In the genomic region with DNA sequence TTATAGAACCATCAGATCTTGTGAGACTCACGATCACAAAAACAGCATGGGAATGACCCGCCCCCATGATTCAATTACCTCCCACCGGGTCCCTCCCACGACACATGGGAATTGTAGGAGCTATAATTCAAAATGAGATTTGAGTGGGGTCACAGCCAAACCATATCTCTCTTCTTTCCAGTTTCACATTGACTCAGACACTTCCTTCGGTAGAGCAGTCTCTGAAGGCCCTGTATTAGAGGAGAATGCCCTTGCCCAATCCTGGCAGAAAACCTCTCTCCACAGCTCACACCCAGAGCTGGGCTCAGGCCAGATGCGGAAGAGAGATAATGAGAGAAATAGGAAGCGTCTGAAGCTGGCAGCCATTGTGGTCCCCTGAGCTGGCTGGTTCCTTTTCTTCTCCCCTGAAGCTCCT, we compare ENCODE assay signal across 8 cellular contexts.
DNase-seq lines count a peak whose midpoint lies in the region; ATAC-seq and TF ChIP-seq lines count a peak whose summit lies in the region.

No MANE protein-coding gene starts in this region.

- peak; percentile 95 for DNase-seq in GDM1 (lab: John Stamatoyannopoulos, UW)
- peak; percentile 54 for DNase-seq in fibroblast of the aortic adventitia (ENCODE audit: low read depth)
- no peak for DNase-seq in NCI-H1930 (lab: John Stamatoyannopoulos, UW)
- DNase-seq in NCI-H2081 treated with DMSO at 0.1 percent for 48 hours (lab: John Stamatoyannopoulos, UW) = no peak
- no peak for DNase-seq in NCI-H1694 (lab: John Stamatoyannopoulos, UW)
- DNase-seq in COR-L47 (lab: John Stamatoyannopoulos, UW) = no peak

- no peak for TF ChIP-seq CTCF in fibroblast of the aortic adventitia (IDR thresholded peaks at IDR 0.05; ENCODE audit: insufficient read depth, low read length)

- peak; percentile 57 for ATAC-seq in GM19452 (IDR thresholded peaks at IDR 0.05; ENCODE audit: unreplicated experiment)
- ATAC-seq in HG03378 (IDR thresholded peaks at IDR 0.05; ENCODE audit: unreplicated experiment) = peak; percentile 73

- no peak overlapping the region for H3K4me3 ChIP-seq in fibroblast of the aortic adventitia (ENCODE audit: low read depth, low read length)

Comparison
In these comparisons a context has a peak if more than half of its experiments do, and no peak if none do; other contexts are left out.
1. DNase-seq: peak in GDM1 (single experiment) and fibroblast of the aortic adventitia (single experiment); none in NCI-H1930 (0 of 2), NCI-H2081 treated with DMSO at 0.1 percent for 48 hours (single experiment), NCI-H1694 (single experiment) and COR-L47 (single experiment).